ENCODE assay signal across 9 cellular contexts in genomic region chr15:99702895-99703602, GRCh38. TPM values are rescaled to one million over a fixed set of nuclear protein-coding genes. Genes with fewer than 3 reads are reported as not detected.
A peak's percentile ranks its signal among the peaks of the same experiment; 100 is the strongest.
DNase-seq lines count a peak whose midpoint lies in the region; ATAC-seq, FAIRE-seq and TF ChIP-seq lines count a peak whose summit lies in the region.
"Had no signal": no experiment of that assay in that cellular context is flagged by ENCODE, and none has a peak within 500 bp of the region (broad histone marks: within the 10 kb centered on the region; RNA-seq: fewer than 3 reads in every experiment).

No MANE protein-coding gene starts in this region.

- DNase-seq in activated CD4-positive, alpha-beta T cell treated with anti-CD3 and anti-CD28 coated beads, Interleukin-2, amount 10 ng/mL, durations not matched to agents 7 days and 5 days, result no peak
- no peak for DNase-seq in activated CD4-positive, alpha-beta T cell treated with anti-CD3 and anti-CD28 coated beads, Interleukin-2, amount 50 U/mL, for 1 hour
- DNase-seq in activated naive CD8-positive, alpha-beta T cell treated with anti-CD3 and anti-CD28 coated beads, Interleukin-2, amount 50 U/mL, for 24 hours, result no peak
- DNase-seq in kidney (no peak), transverse colon (no peak), SIG-M5 treated with dmso at 0.1 percent for 504 hours (lab: John Stamatoyannopoulos, UW; ENCODE audit: unreplicated experiment) (no peak)

- no peak for FAIRE-seq in kidney (lab: Jason Lieb, UNC)

- H3K9me3 Mint-ChIP-seq in activated CD4-positive, alpha-beta T cell treated with anti-CD3 and anti-CD28 coated beads, Interleukin-2, amount 10 ng/mL, durations not matched to agents 7 days and 5 days, result no peaks in the 10 kb centered on the region
- H3K9me3 Mint-ChIP-seq in activated naive CD8-positive, alpha-beta T cell treated with anti-CD3 and anti-CD28 coated beads, Interleukin-2, amount 50 U/mL, for 24 hours, result no peaks in the 10 kb centered on the region
- H3K9me3 Mint-ChIP-seq: activated T-helper 1 cell treated with anti-CD3 and anti-CD28 coated beads, Interleukin-12 subunit alpha, Interleukin-12 subunit beta, Interleukin-2, Interleukin-4 antibody, amounts not matched to agents 30 ng/mL and 10 ng/mL and 1 ng/mL, durations not matched to agents 14 hours and 24 hours and 36 hours had no signal

- 38 to 39% methylated on average over 4 of the region's 4 CpGs for WGBS in transverse colon (ENCODE audit: low coverage in 1 of 2), 2 donors

- no peaks in the 10 kb centered on the region for H3K27me3 Mint-ChIP-seq in activated CD4-positive, alpha-beta T cell treated with anti-CD3 and anti-CD28 coated beads, Interleukin-2, amount 10 ng/mL, durations not matched to agents 7 days and 5 days
- no peaks in the 10 kb centered on the region for H3K27me3 Mint-ChIP-seq in activated naive CD8-positive, alpha-beta T cell treated with anti-CD3 and anti-CD28 coated beads, Interleukin-2, amount 50 U/mL, for 24 hours

- H3K27me3 ChIP-seq in transverse colon, result no peaks in the 10 kb centered on the region

- no peak for TF ChIP-seq POLR2A in transverse colon (IDR thresholded peaks at IDR 0.05)

- H3K4me1 ChIP-seq in kidney (ENCODE audit: control insufficient read depth in 1 of 2, insufficient read depth in 1 of 2, low read depth in 1 of 2, low read length in 2 of 2) (peaks cover 5 to 15% of the 10 kb centered on the region in 2 donors), transverse colon (peaks cover 6 to 35% (median 19%) of the 10 kb centered on the region in 4 donors)

- H3K36me3 ChIP-seq in kidney (ENCODE audit: control insufficient read depth in 1 of 2, insufficient read depth in 2 of 2, low read length in 2 of 2) (no peaks in the 10 kb centered on the region), transverse colon (no peaks in the 10 kb centered on the region)

- POLR2A ChIA-PET in activated CD4-positive, alpha-beta T cell treated with anti-CD3 and anti-CD28 coated beads, Interleukin-2, amount 10 ng/mL, durations not matched to agents 7 days and 5 days (lab: Charles Lee), result no interaction called here

- H3K4me3 ChIP-seq in kidney (ENCODE audit: low read length in 2 of 2) (no peak overlapping the region), transverse colon (no peak overlapping the region)

- ATAC-seq in activated naive CD8-positive, alpha-beta T cell treated with anti-CD3 and anti-CD28 coated beads, Interleukin-2, amount 50 U/mL, for 24 hours, result no peak
- ATAC-seq in GM19452 (IDR thresholded peaks at IDR 0.05; ENCODE audit: unreplicated experiment) (no peak), GM19397 (IDR thresholded peaks at IDR 0.05; ENCODE audit: unreplicated experiment) (no peak)

- in situ Hi-C loops in transverse colon (cut with MboI; ENCODE audit: low pct_ligation_motif_present in 1 of 4, low pct_unique_long_range_greater_than_20kb in 1 of 4, low sequenced_read_pairs in 3 of 4), result loop anchor here (10.0 to 25.0 kb wide), 4 partner anchors 138 to 418 kb away; partner anchors contain the start of gene MEF2A (in 1 of the 4)

- no peak for TF ChIP-seq EP300 in transverse colon (IDR thresholded peaks at IDR 0.05; ENCODE audit: low read depth)

- peaks cover 7% of the 10 kb centered on the region for H3K36me3 Mint-ChIP-seq in activated CD4-positive, alpha-beta T cell treated with anti-CD3 and anti-CD28 coated beads, Interleukin-2, amount 10 ng/mL, durations not matched to agents 7 days and 5 days (ENCODE audit: low read depth)
- peaks cover under 1% of the 10 kb centered on the region for H3K36me3 Mint-ChIP-seq in activated naive CD8-positive, alpha-beta T cell treated with anti-CD3 and anti-CD28 coated beads, Interleukin-2, amount 50 U/mL, for 24 hours (ENCODE audit: low read depth)

- intact Hi-C loops in kidney (cut with DNase I) (no loop called here), transverse colon (cut with DNase I; ENCODE audit: low total_unique reads) (loop anchor here (10.0 kb wide), 1 partner anchor 408 kb away; no protein-coding TSS in a partner anchor)

- CTCF ChIA-PET in activated CD4-positive, alpha-beta T cell treated with anti-CD3 and anti-CD28 coated beads, Interleukin-2, amount 10 ng/mL, durations not matched to agents 7 days and 5 days (lab: Charles Lee), result interaction anchor here (1.3 to 2.4 kb wide), 7 partner anchors 10 to 597 kb away, joined by 4 to 17 read pairs (median 7); partner anchors contain the start of genes LYSMD4 and MEF2A

- H3K9ac ChIP-seq in kidney (ENCODE audit: low read length in 2 of 2), result no peak overlapping the region

- H3K4me3 Mint-ChIP-seq in activated CD4-positive, alpha-beta T cell treated with anti-CD3 and anti-CD28 coated beads, Interleukin-2, amount 10 ng/mL, durations not matched to agents 7 days and 5 days, result no peak overlapping the region
- H3K4me3 Mint-ChIP-seq in activated naive CD8-positive, alpha-beta T cell treated with anti-CD3 and anti-CD28 coated beads, Interleukin-2, amount 50 U/mL, for 24 hours, result no peak overlapping the region
- H3K4me3 Mint-ChIP-seq: activated T-helper 1 cell treated with anti-CD3 and anti-CD28 coated beads, Interleukin-12 subunit alpha, Interleukin-12 subunit beta, Interleukin-2, Interleukin-4 antibody, amounts not matched to agents 30 ng/mL and 10 ng/mL and 1 ng/mL, durations not matched to agents 14 hours and 24 hours and 36 hours had no signal

- no peaks in the 10 kb centered on the region for H3K9me3 ChIP-seq in kidney (ENCODE audit: control insufficient read depth in 1 of 2, low read length in 2 of 2)
- H3K9me3 ChIP-seq in transverse colon, result no peaks in the 10 kb centered on the region

- H3K27ac ChIP-seq in kidney (ENCODE audit: low read depth in 2 of 2, low read length in 2 of 2) (peak overlapping the region; percentile 45 to 86), transverse colon (peak overlapping the region; percentile 64 to 73 (median 70))

- H3K4me1 Mint-ChIP-seq in activated CD4-positive, alpha-beta T cell treated with anti-CD3 and anti-CD28 coated beads, Interleukin-2, amount 10 ng/mL, durations not matched to agents 7 days and 5 days, result peaks cover 40% of the 10 kb centered on the region
- H3K4me1 Mint-ChIP-seq in activated naive CD8-positive, alpha-beta T cell treated with anti-CD3 and anti-CD28 coated beads, Interleukin-2, amount 50 U/mL, for 24 hours, result peaks cover 41% of the 10 kb centered on the region

- peak overlapping the region; percentile 4 for H3K27ac Mint-ChIP-seq in activated CD4-positive, alpha-beta T cell treated with anti-CD3 and anti-CD28 coated beads, Interleukin-2, amount 10 ng/mL, durations not matched to agents 7 days and 5 days
- peak overlapping the region; percentile 69 for H3K27ac Mint-ChIP-seq in activated naive CD8-positive, alpha-beta T cell treated with anti-CD3 and anti-CD28 coated beads, Interleukin-2, amount 50 U/mL, for 24 hours

- TF ChIP-seq CTCF in kidney (IDR thresholded peaks at IDR 0.05; ENCODE audit: borderline replicate concordance, extremely low read depth, insufficient read depth), result no peak
- no peak for TF ChIP-seq CTCF in transverse colon (IDR thresholded peaks at IDR 0.05)

RNA-seq across cellular contexts. Expression of gene LYSMD4, which starts 30.2 kb away (rescaled TPM):
- total RNA-seq in activated CD4-positive, alpha-beta T cell treated with anti-CD3 and anti-CD28 coated beads, Interleukin-2, amount 10 ng/mL, durations not matched to agents 7 days and 5 days, result 10 to 100 TPM; 10.9 to 11.1 TPM
- total RNA-seq in kidney, result 8.6 TPM
- 4.9 TPM for polyA plus RNA-seq in kidney (ENCODE audit: insufficient read depth, low read depth, low replicate concordance)
- 10 to 100 TPM in 3 of 4 donors, 1 to 10 TPM in 1; 1.5 to 19.2 (median 15.5) TPM for total RNA-seq in transverse colon
